ENCODE assay signal across 9 cellular contexts in genomic region chr6:148538251-148539190, GRCh38.
A peak's percentile ranks its signal among the peaks of the same experiment; 100 is the strongest.
DNase-seq lines count a peak whose midpoint lies in the region; ATAC-seq and TF ChIP-seq lines count a peak whose summit lies in the region.
"Had no signal": no experiment of that assay in that cellular context is flagged by ENCODE, and none has a peak within 500 bp of the region (broad histone marks: within the 10 kb centered on the region; RNA-seq: fewer than 3 reads in every experiment).

No MANE protein-coding gene starts in this region.

- H3K36me3 ChIP-seq in right lobe of liver: peaks cover 6 to 59% (median 21%) of the 10 kb centered on the region in 4 donors

- no peak overlapping the region for H3K4me3 ChIP-seq in cardiac fibroblast (replicated peaks in 1 of 2; ENCODE audit: low read depth in 2 of 2, low read length in 2 of 2)
- H3K4me3 ChIP-seq in right lobe of liver: no peak overlapping the region

- ATAC-seq in right lobe of liver (peak in 3 of 4 donors; percentile 13 to 22 (median 14)), HG02588 (IDR thresholded peaks at IDR 0.05; ENCODE audit: unreplicated experiment) (no peak), HG03139 (IDR thresholded peaks at IDR 0.05; ENCODE audit: unreplicated experiment) (no peak)
- no peak for ATAC-seq in activated CD4-positive, alpha-beta T cell treated with anti-CD3 and anti-CD28 coated beads for 36 hours

- TF ChIP-seq POLR2A in right lobe of liver (IDR thresholded peaks at IDR 0.05): no peak

- TF ChIP-seq CTCF in HFFc6 (IDR thresholded peaks at IDR 0.05) (no peak), cardiac fibroblast (IDR thresholded peaks at IDR 0.05; ENCODE audit: low read depth, low read length) (no peak), right lobe of liver (IDR thresholded peaks at IDR 0.05) (no peak)

- 59% methylated on average over 11 of the region's 13 CpGs for WGBS in right lobe of liver (ENCODE audit: insufficient coverage, low coverage, low lambda C conversion rate, missing lambda C conversion rate)

- H3K36me3 Mint-ChIP-seq in HFFc6 (ENCODE audit: low read depth): peaks cover 82% of the 10 kb centered on the region
- H3K36me3 Mint-ChIP-seq in activated CD4-positive, alpha-beta T cell treated with anti-CD3 and anti-CD28 coated beads for 36 hours (ENCODE audit: low read depth): no peaks in the 10 kb centered on the region

- POLR2A ChIA-PET in activated CD4-positive, alpha-beta T cell treated with anti-CD3 and anti-CD28 coated beads for 36 hours (lab: Charles Lee): no interaction called here

- no peak overlapping the region for H3K27ac ChIP-seq in right lobe of liver
- peak overlapping the region; percentile 83 for H3K27ac ChIP-seq in substantia nigra (ENCODE audit: low read depth, low read length, poor library complexity, severe bottlenecking)

- peaks cover 68% of the 10 kb centered on the region for H3K4me1 Mint-ChIP-seq in HFFc6 (ENCODE audit: low read depth)
- H3K4me1 Mint-ChIP-seq in activated CD4-positive, alpha-beta T cell treated with anti-CD3 and anti-CD28 coated beads for 36 hours: no peaks in the 10 kb centered on the region

- peaks cover 9% of the 10 kb centered on the region for H3K27me3 Mint-ChIP-seq in HFFc6 (ENCODE audit: insufficient read depth)
- H3K27me3 Mint-ChIP-seq in activated CD4-positive, alpha-beta T cell treated with anti-CD3 and anti-CD28 coated beads for 36 hours: peaks cover 16% of the 10 kb centered on the region

- H3K4me3 Mint-ChIP-seq in HFFc6: peak overlapping the region; percentile 81
- H3K4me3 Mint-ChIP-seq in activated CD4-positive, alpha-beta T cell treated with anti-CD3 and anti-CD28 coated beads for 36 hours: no peak overlapping the region

- no peaks in the 10 kb centered on the region for H3K27me3 ChIP-seq in right lobe of liver

- no peaks in the 10 kb centered on the region for H3K9me3 ChIP-seq in right lobe of liver

- H3K27ac Mint-ChIP-seq in HFFc6: peak overlapping the region; percentile 97
- H3K27ac Mint-ChIP-seq in activated CD4-positive, alpha-beta T cell treated with anti-CD3 and anti-CD28 coated beads for 36 hours: no peak overlapping the region

- CTCF ChIA-PET in activated CD4-positive, alpha-beta T cell treated with anti-CD3 and anti-CD28 coated beads for 36 hours (lab: Charles Lee): interaction anchor here (0.6 kb wide), 1 partner anchor 74 kb away, joined by 5 read pairs; no protein-coding TSS in a partner anchor

- intact Hi-C loops in right lobe of liver (cut with DNase I): no loop called here
- intact Hi-C loops in activated CD4-positive, alpha-beta T cell treated with anti-CD3 and anti-CD28 coated beads for 36 hours (cut with DNase I, micrococcal nuclease): no loop called here

- H3K9me3 Mint-ChIP-seq in HFFc6: no peaks in the 10 kb centered on the region
- no peaks in the 10 kb centered on the region for H3K9me3 Mint-ChIP-seq in activated CD4-positive, alpha-beta T cell treated with anti-CD3 and anti-CD28 coated beads for 36 hours (ENCODE audit: low read depth)

- peaks cover 0 to 3% (median 0%) of the 10 kb centered on the region in 4 donors for H3K4me1 ChIP-seq in right lobe of liver

- DNase-seq in HFFc6 (peak; percentile 53), cardiac fibroblast (ENCODE audit: low read depth in 2 of 2) (peak; percentile 51 to 69), right lobe of liver (no peak), substantia nigra (lab: John Stamatoyannopoulos, UW) (peak in 17 of 49 donors; percentile 24 to 55 (median 35)), HK-2 (ENCODE audit: unreplicated experiment) (no peak)
- no peak for DNase-seq in activated CD4-positive, alpha-beta T cell treated with anti-CD3 and anti-CD28 coated beads for 36 hours
- DNase-seq: activated CD4-positive, alpha-beta T cell treated with anti-CD3 and anti-CD28 coated beads for 1 hour had no signal

Comparison
In these comparisons a context has a peak if more than half of its experiments do, and no peak if none do; other contexts are left out.
1. DNase-seq: peak in HFFc6 (single experiment) and cardiac fibroblast (2 of 2); none in right lobe of liver (0 of 3), HK-2 (single experiment) and activated CD4-positive, alpha-beta T cell treated with anti-CD3 and anti-CD28 coated beads for 36 hours (single experiment).
2. ATAC-seq: peak in right lobe of liver (3 of 4); none in HG02588 (single experiment), HG03139 (single experiment) and activated CD4-positive, alpha-beta T cell treated with anti-CD3 and anti-CD28 coated beads for 36 hours (single experiment).